ENCODE assay signal across 10 cellular contexts in genomic region chr13:48448963-48449614, GRCh38. TPM values are rescaled to one million over a fixed set of nuclear protein-coding genes. Genes with fewer than 3 reads are reported as not detected.
DNase-seq lines count a peak whose midpoint lies in the region; ATAC-seq, FAIRE-seq and TF ChIP-seq lines count a peak whose summit lies in the region.
"Had no signal": no experiment of that assay in that cellular context is flagged by ENCODE, and none has a peak within 500 bp of the region (broad histone marks: within the 10 kb centered on the region; RNA-seq: fewer than 3 reads in every experiment).

No MANE protein-coding gene starts in this region.

- peak overlapping the region; percentile 10; the same call in 1 of the 2 replicates for H3K4me3 ChIP-seq in HL-60 (replicated peaks; ENCODE audit: insufficient read depth, low read length)
- H3K4me3 ChIP-seq in astrocyte (ENCODE audit: insufficient read depth, low read depth, low read length), result no peak overlapping the region
- peak overlapping the region in 1 of 2 donors; percentile 5 for H3K4me3 ChIP-seq in left lung

- ATAC-seq in left lung (peak; percentile 67), GM18498 (IDR thresholded peaks at IDR 0.05; ENCODE audit: unreplicated experiment) (no peak), GM18870 (IDR thresholded peaks at IDR 0.05; ENCODE audit: unreplicated experiment) (no peak)

- no peak overlapping the region for H3K9ac ChIP-seq in astrocyte (ENCODE audit: low read length)

- H3K27ac ChIP-seq in HL-60 (replicated peaks), result peak overlapping the region; percentile 20; the same call in 1 of the 2 replicates
- no peak overlapping the region for H3K27ac ChIP-seq in astrocyte (ENCODE audit: low read depth, low read length)
- H3K27ac ChIP-seq in left lung, result peak overlapping the region; percentile 33 to 71

- H3K36me3 Mint-ChIP-seq in astrocyte (ENCODE audit: low read depth, unreplicated experiment), result peaks cover 5% of the 10 kb centered on the region

- no peak overlapping the region for H3K27ac Mint-ChIP-seq in astrocyte (ENCODE audit: unreplicated experiment)

- no peaks in the 10 kb centered on the region for H3K79me2 ChIP-seq in astrocyte (ENCODE audit: insufficient read depth, low read length)

- no peaks in the 10 kb centered on the region for H3K27me3 Mint-ChIP-seq in astrocyte (ENCODE audit: low read depth, unreplicated experiment)

- H3K4me1 Mint-ChIP-seq in astrocyte (ENCODE audit: low read depth, unreplicated experiment), result no peaks in the 10 kb centered on the region

- peaks cover 12% of the 10 kb centered on the region for H3K4me1 ChIP-seq in astrocyte (ENCODE audit: insufficient read depth, low read length)
- peaks cover 15 to 45% of the 10 kb centered on the region in 2 donors for H3K4me1 ChIP-seq in left lung

- H3K4me2 ChIP-seq in astrocyte (ENCODE audit: low read length), result peak overlapping the region; percentile 52

- H3K9me3 Mint-ChIP-seq in astrocyte (ENCODE audit: unreplicated experiment), result peaks cover 14% of the 10 kb centered on the region

- DNase-seq in AG08396 (ENCODE audit: low spot score) (peak; percentile 24), HL-60 (ENCODE audit: low read depth in 1 of 2, low spot score in 1 of 2) (peak; percentile 22 to 23), astrocyte (ENCODE audit: low read depth) (peak; percentile 55), left lung (no peak), mesenteric fat pad (ENCODE audit: low spot score) (no peak)
- no peak for DNase-seq in stimulated activated CD4-positive, alpha-beta T cell treated with anti-CD3 and anti-CD28 coated beads, Interleukin-15, amount 100 ng/mL, for 24 hours
- DNase-seq: activated CD4-positive, alpha-beta T cell treated with anti-CD3 and anti-CD28 coated beads, Interleukin-2, amount 50 U/mL, for 4 hours; posterior cingulate gyrus had no signal

- H3K27me3 ChIP-seq in HL-60 (ENCODE audit: insufficient read depth, poor library complexity, severe bottlenecking), result no peaks in the 10 kb centered on the region
- H3K27me3 ChIP-seq in astrocyte (ENCODE audit: insufficient read depth, low read length), result no peaks in the 10 kb centered on the region
- no peaks in the 10 kb centered on the region for H3K27me3 ChIP-seq in left lung

- H4K20me1 ChIP-seq in astrocyte (ENCODE audit: insufficient read depth, low read length), result no peaks in the 10 kb centered on the region

- peak; percentile 37 for FAIRE-seq in astrocyte (lab: Jason Lieb, UNC)

- H3K36me3 ChIP-seq in astrocyte (ENCODE audit: insufficient read depth, low read length), result no peaks in the 10 kb centered on the region
- peaks cover 0 to 8% of the 10 kb centered on the region in 2 donors for H3K36me3 ChIP-seq in left lung

- H3K9me3 ChIP-seq in astrocyte (ENCODE audit: insufficient read depth, low read depth, low read length) (peaks cover 2% of the 10 kb centered on the region), left lung (peaks cover 0 to 13% of the 10 kb centered on the region in 2 donors)

- no peak overlapping the region for H3K4me3 Mint-ChIP-seq in astrocyte (ENCODE audit: unreplicated experiment)

- H2AFZ ChIP-seq in astrocyte (ENCODE audit: low read depth, low read length), result no peak overlapping the region

- no peak for TF ChIP-seq CTCF in HL-60 (IDR thresholded peaks at IDR 0.05; ENCODE audit: insufficient read depth, low read length)
- no peak for TF ChIP-seq CTCF in astrocyte (IDR thresholded peaks at IDR 0.05; ENCODE audit: insufficient read depth, low read depth, low read length)
- no peak for TF ChIP-seq CTCF in left lung (IDR thresholded peaks at IDR 0.05)

- intact Hi-C loops in left lung (cut with DNase I), result no loop called here

RNA-seq across cellular contexts. Expression of gene LPAR6, which starts 36.2 kb away (rescaled TPM):
- total RNA-seq in astrocyte (3.7 and 4.1 TPM in 2 replicates), left lung (10 to 100 TPM; 20.6 to 22.9 TPM), mesenteric fat pad (36.6 TPM)

Comparison
In these comparisons a context has a peak if more than half of its experiments do, and no peak if none do; other contexts are left out.
1. DNase-seq: peak in AG08396 (single experiment), HL-60 (2 of 2) and astrocyte (single experiment); none in left lung (0 of 2), stimulated activated CD4-positive, alpha-beta T cell treated with anti-CD3 and anti-CD28 coated beads, Interleukin-15, amount 100 ng/mL, for 24 hours (single experiment) and mesenteric fat pad (single experiment).